Comparison of ENCODE assay signal across 1 cellular context in the genomic region with DNA sequence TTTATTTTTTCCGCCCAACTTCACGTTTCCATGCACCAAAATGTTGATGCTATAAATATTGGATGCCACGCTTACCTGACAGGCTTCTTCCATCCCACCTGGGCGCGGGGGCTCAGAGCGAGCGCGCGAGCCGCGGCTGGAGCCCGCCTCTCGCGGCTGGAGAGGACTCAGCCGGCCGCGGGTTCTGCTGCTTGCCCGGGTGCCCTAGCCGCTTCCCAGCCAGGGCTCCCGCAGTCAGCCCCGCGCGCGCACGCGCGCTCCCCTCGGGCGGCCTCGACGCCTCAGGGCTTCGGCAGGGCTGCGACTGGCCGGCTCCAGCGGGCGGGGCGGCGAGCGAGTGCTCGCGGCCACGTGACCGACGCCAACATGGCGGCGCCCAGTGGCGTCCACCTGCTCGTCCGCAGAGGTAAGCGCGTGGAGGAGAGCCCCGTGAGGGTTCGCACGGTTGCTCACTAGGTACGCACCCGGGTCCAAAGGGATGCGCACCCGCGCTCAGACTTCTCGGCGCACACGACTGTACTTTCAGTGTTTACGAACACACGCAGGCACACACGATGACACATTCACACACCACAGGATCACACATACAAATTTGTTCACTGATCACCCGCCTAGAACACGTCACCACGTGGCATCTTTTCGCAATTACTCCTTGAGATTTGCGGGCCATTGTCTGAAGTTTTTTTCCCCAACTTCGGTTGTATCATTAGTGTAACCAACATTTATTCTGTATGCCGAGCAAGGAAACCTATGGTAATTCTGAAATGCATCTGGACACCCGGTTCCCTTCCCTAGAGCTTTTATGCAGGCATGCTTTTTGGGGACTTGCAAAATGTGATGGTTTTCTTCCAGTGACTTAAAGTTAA.
TF ChIP-seq lines count a peak whose summit lies in the region.

A gene (plus strand): TSS at position 350 of the 866 bp plus-strand sequence. CDS start 17 bp downstream, at position 367.

TF ChIP-seq in K562, 482 proteins besides CTCF, POLR2A, EP300 and RAD21 (continued from another document and continues in another):
- TF ChIP-seq, protein P1, sequence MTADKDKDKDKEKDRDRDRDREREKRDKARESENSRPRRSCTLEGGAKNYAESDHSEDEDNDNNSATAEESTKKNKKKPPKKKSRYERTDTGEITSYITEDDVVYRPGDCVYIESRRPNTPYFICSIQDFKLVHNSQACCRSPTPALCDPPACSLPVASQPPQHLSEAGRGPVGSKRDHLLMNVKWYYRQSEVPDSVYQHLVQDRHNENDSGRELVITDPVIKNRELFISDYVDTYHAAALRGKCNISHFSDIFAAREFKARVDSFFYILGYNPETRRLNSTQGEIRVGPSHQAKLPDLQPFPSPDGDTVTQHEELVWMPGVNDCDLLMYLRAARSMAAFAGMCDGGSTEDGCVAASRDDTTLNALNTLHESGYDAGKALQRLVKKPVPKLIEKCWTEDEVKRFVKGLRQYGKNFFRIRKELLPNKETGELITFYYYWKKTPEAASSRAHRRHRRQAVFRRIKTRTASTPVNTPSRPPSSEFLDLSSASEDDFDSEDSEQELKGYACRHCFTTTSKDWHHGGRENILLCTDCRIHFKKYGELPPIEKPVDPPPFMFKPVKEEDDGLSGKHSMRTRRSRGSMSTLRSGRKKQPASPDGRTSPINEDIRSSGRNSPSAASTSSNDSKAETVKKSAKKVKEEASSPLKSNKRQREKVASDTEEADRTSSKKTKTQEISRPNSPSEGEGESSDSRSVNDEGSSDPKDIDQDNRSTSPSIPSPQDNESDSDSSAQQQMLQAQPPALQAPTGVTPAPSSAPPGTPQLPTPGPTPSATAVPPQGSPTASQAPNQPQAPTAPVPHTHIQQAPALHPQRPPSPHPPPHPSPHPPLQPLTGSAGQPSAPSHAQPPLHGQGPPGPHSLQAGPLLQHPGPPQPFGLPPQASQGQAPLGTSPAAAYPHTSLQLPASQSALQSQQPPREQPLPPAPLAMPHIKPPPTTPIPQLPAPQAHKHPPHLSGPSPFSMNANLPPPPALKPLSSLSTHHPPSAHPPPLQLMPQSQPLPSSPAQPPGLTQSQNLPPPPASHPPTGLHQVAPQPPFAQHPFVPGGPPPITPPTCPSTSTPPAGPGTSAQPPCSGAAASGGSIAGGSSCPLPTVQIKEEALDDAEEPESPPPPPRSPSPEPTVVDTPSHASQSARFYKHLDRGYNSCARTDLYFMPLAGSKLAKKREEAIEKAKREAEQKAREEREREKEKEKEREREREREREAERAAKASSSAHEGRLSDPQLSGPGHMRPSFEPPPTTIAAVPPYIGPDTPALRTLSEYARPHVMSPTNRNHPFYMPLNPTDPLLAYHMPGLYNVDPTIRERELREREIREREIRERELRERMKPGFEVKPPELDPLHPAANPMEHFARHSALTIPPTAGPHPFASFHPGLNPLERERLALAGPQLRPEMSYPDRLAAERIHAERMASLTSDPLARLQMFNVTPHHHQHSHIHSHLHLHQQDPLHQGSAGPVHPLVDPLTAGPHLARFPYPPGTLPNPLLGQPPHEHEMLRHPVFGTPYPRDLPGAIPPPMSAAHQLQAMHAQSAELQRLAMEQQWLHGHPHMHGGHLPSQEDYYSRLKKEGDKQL (CRISPR knock-in tag; IDR thresholded peaks at IDR 0.05; ENCODE audit: borderline replicate concordance): no peak
- TF ChIP-seq JUN (IDR thresholded peaks at IDR 0.05; ENCODE audit: borderline replicate concordance, low read depth, low read length) (peak; percentile 91; the same call in 1 of the 2 replicates), JUN (CRISPR knock-in tag; IDR thresholded peaks at IDR 0.05; ENCODE audit: borderline replicate concordance) (no peak; the same call in 1 of the 2 replicates), MBD2 (IDR thresholded peaks at IDR 0.05; ENCODE audit: borderline replicate concordance, low read depth) (peak; percentile 60; the same call in 1 of the 2 replicates), ZNF436 (CRISPR knock-in tag; IDR thresholded peaks at IDR 0.05) (0 out of 2 replicates have a peak, but pooled peaks have one; percentile 56), ETV1 (tag; conservative IDR thresholded peaks at IDR 0.05; ENCODE audit: low read depth) (no peak), ASH1L (IDR thresholded peaks at IDR 0.05; ENCODE audit: borderline replicate concordance, low read depth, partially characterized antibody) (no peak), U2AF1 (optimal IDR thresholded peaks at IDR 0.05; ENCODE audit: low read depth, low read length) (no peak), ZNF589 (CRISPR knock-in tag; IDR thresholded peaks at IDR 0.05; ENCODE audit: low read depth) (no peak), ZKSCAN1 (IDR thresholded peaks at IDR 0.05; ENCODE audit: low read depth, low read length) (peak; percentile 74; the same call in 1 of the 2 replicates), MYNN (IDR thresholded peaks at IDR 0.05) (peak; percentile 51; the same call in 1 of the 2 replicates), MYNN (CRISPR knock-in tag; IDR thresholded peaks at IDR 0.05) (no peak), XRCC5 (IDR thresholded peaks at IDR 0.05; ENCODE audit: low read depth, low read length) (0 out of 2 replicates have a peak, but pooled peaks have one; percentile 64), FOXP1 (CRISPR knock-in tag; IDR thresholded peaks at IDR 0.05) (peak; percentile 98), NFRKB (IDR thresholded peaks at IDR 0.05; ENCODE audit: low read depth) (peak; percentile 97), NFE2 (IDR thresholded peaks at IDR 0.05; ENCODE audit: low read depth) (peak; percentile 5; the same call in 1 of the 2 replicates), ZNF766 (CRISPR knock-in tag; conservative IDR thresholded peaks at IDR 0.05) (no peak; the same call in 1 of the 2 replicates), PCBP1 (IDR thresholded peaks at IDR 0.05; ENCODE audit: low read depth, low read length, poor library complexity, severe bottlenecking) (peak; percentile 74), ZNF507 (tag; conservative IDR thresholded peaks at IDR 0.05) (no peak), NR4A1 (CRISPR knock-in tag; IDR thresholded peaks at IDR 0.05) (peak; percentile 41; the same call in 1 of the 2 replicates), NR4A1 (tag; IDR thresholded peaks at IDR 0.05) (0 out of 2 replicates have a peak, but pooled peaks have one; percentile 54), IRF2 (CRISPR knock-in tag; IDR thresholded peaks at IDR 0.05) (peak; percentile 9; the same call in 1 of the 2 replicates), ETV5 (CRISPR knock-in tag; IDR thresholded peaks at IDR 0.05; ENCODE audit: low read depth) (peak; percentile 69; the same call in 1 of the 2 replicates), TARDBP (IDR thresholded peaks at IDR 0.05) (peak; percentile 82; the same call in 1 of the 2 replicates), MTA3 (IDR thresholded peaks at IDR 0.05; ENCODE audit: borderline replicate concordance) (peak; percentile 94), ZBTB1 (CRISPR knock-in tag; IDR thresholded peaks at IDR 0.05; ENCODE audit: borderline replicate concordance, low read depth) (no peak), PHF20 (IDR thresholded peaks at IDR 0.05; ENCODE audit: partially characterized antibody) (peak; percentile 100), NFYB (IDR thresholded peaks at IDR 0.05; ENCODE audit: extremely low read depth, insufficient read length) (no peak)
- TF ChIP-seq, protein P2, sequence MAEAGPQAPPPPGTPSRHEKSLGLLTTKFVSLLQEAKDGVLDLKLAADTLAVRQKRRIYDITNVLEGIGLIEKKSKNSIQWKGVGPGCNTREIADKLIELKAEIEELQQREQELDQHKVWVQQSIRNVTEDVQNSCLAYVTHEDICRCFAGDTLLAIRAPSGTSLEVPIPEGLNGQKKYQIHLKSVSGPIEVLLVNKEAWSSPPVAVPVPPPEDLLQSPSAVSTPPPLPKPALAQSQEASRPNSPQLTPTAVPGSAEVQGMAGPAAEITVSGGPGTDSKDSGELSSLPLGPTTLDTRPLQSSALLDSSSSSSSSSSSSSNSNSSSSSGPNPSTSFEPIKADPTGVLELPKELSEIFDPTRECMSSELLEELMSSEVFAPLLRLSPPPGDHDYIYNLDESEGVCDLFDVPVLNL (CRISPR knock-in tag; IDR thresholded peaks at IDR 0.05; ENCODE audit: low read depth): peak; percentile 63; the same call in 1 of the 2 replicates
- TF ChIP-seq, protein P3, sequence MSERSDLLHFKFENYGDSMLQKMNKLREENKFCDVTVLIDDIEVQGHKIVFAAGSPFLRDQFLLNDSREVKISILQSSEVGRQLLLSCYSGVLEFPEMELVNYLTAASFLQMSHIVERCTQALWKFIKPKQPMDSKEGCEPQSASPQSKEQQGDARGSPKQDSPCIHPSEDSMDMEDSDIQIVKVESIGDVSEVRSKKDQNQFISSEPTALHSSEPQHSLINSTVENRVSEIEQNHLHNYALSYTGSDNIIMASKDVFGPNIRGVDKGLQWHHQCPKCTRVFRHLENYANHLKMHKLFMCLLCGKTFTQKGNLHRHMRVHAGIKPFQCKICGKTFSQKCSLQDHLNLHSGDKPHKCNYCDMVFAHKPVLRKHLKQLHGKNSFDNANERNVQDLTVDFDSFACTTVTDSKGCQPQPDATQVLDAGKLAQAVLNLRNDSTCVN (CRISPR knock-in tag; IDR thresholded peaks at IDR 0.05): 0 out of 2 replicates have a peak, but pooled peaks have one; percentile 15
- TF ChIP-seq, protein P4, sequence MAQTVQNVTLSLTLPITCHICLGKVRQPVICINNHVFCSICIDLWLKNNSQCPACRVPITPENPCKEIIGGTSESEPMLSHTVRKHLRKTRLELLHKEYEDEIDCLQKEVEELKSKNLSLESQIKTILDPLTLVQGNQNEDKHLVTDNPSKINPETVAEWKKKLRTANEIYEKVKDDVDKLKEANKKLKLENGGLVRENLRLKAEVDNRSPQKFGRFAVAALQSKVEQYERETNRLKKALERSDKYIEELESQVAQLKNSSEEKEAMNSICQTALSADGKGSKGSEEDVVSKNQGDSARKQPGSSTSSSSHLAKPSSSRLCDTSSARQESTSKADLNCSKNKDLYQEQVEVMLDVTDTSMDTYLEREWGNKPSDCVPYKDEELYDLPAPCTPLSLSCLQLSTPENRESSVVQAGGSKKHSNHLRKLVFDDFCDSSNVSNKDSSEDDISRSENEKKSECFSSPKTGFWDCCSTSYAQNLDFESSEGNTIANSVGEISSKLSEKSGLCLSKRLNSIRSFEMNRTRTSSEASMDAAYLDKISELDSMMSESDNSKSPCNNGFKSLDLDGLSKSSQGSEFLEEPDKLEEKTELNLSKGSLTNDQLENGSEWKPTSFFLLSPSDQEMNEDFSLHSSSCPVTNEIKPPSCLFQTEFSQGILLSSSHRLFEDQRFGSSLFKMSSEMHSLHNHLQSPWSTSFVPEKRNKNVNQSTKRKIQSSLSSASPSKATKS (CRISPR knock-in tag; IDR thresholded peaks at IDR 0.05): no peak
- TF ChIP-seq, protein P5, sequence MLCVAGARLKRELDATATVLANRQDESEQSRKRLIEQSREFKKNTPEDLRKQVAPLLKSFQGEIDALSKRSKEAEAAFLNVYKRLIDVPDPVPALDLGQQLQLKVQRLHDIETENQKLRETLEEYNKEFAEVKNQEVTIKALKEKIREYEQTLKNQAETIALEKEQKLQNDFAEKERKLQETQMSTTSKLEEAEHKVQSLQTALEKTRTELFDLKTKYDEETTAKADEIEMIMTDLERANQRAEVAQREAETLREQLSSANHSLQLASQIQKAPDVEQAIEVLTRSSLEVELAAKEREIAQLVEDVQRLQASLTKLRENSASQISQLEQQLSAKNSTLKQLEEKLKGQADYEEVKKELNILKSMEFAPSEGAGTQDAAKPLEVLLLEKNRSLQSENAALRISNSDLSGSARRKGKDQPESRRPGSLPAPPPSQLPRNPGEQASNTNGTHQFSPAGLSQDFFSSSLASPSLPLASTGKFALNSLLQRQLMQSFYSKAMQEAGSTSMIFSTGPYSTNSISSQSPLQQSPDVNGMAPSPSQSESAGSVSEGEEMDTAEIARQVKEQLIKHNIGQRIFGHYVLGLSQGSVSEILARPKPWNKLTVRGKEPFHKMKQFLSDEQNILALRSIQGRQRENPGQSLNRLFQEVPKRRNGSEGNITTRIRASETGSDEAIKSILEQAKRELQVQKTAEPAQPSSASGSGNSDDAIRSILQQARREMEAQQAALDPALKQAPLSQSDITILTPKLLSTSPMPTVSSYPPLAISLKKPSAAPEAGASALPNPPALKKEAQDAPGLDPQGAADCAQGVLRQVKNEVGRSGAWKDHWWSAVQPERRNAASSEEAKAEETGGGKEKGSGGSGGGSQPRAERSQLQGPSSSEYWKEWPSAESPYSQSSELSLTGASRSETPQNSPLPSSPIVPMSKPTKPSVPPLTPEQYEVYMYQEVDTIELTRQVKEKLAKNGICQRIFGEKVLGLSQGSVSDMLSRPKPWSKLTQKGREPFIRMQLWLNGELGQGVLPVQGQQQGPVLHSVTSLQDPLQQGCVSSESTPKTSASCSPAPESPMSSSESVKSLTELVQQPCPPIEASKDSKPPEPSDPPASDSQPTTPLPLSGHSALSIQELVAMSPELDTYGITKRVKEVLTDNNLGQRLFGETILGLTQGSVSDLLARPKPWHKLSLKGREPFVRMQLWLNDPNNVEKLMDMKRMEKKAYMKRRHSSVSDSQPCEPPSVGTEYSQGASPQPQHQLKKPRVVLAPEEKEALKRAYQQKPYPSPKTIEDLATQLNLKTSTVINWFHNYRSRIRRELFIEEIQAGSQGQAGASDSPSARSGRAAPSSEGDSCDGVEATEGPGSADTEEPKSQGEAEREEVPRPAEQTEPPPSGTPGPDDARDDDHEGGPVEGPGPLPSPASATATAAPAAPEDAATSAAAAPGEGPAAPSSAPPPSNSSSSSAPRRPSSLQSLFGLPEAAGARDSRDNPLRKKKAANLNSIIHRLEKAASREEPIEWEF (CRISPR knock-in tag; IDR thresholded peaks at IDR 0.05): no peak
- TF ChIP-seq, protein P6, sequence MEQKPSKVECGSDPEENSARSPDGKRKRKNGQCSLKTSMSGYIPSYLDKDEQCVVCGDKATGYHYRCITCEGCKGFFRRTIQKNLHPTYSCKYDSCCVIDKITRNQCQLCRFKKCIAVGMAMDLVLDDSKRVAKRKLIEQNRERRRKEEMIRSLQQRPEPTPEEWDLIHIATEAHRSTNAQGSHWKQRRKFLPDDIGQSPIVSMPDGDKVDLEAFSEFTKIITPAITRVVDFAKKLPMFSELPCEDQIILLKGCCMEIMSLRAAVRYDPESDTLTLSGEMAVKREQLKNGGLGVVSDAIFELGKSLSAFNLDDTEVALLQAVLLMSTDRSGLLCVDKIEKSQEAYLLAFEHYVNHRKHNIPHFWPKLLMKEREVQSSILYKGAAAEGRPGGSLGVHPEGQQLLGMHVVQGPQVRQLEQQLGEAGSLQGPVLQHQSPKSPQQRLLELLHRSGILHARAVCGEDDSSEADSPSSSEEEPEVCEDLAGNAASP (IDR thresholded peaks at IDR 0.05): no peak
